In the genomic region with DNA sequence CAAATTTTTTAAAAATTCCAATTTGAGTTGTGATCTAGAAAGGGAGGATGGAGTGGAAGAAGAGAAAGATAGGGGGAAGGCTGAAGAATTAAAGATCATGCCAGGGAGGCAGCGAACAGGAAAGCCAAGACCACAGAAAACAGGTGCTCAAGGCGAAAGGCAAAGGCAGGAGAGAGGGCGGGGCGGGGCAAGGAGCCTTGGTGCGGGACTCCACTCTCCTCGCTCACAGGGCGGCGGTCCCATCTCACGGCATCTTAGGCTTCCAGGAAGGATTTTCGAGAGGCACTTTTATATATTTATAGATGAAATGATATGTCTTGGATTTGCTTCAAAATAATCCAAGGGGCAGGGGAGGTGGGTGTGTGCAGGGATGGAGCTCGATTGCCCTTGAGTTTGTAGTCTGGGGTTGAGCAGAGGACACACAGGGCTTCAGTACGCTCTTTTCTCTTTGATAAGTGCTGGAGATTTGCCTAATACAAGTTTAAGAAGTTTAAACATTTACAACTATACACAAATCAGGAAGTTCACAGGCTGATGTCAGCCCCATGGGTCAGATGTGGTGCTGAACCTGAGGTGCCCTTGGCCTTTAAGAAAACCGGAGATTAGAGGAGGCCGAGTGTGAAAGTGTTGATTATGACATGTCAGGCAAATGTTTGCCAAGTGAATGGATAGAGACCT, we compare ENCODE assay signal across 1 cellular context.
TF ChIP-seq lines count a peak whose summit lies in the region.

No MANE protein-coding gene starts in this region.

TF ChIP-seq in A549, 52 proteins besides CTCF, POLR2A, EP300 and RAD21 (continued from another document):
- TF ChIP-seq EHF (CRISPR knock-in tag; IDR thresholded peaks at IDR 0.05) (no peak), RARB (CRISPR knock-in tag; IDR thresholded peaks at IDR 0.05) (no peak), ZC3H11A (IDR thresholded peaks at IDR 0.05) (no peak), JUNB (IDR thresholded peaks at IDR 0.05) (no peak), HOXB13 (CRISPR knock-in tag; IDR thresholded peaks at IDR 0.05; ENCODE audit: low read depth) (no peak)
- TF ChIP-seq, protein P1, sequence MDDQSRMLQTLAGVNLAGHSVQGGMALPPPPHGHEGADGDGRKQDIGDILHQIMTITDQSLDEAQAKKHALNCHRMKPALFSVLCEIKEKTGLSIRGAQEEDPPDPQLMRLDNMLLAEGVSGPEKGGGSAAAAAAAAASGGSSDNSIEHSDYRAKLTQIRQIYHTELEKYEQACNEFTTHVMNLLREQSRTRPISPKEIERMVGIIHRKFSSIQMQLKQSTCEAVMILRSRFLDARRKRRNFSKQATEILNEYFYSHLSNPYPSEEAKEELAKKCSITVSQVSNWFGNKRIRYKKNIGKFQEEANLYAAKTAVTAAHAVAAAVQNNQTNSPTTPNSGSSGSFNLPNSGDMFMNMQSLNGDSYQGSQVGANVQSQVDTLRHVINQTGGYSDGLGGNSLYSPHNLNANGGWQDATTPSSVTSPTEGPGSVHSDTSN (IDR thresholded peaks at IDR 0.05), result no peak
